9 cellular contexts compared by ENCODE assay signal in the genomic region with DNA sequence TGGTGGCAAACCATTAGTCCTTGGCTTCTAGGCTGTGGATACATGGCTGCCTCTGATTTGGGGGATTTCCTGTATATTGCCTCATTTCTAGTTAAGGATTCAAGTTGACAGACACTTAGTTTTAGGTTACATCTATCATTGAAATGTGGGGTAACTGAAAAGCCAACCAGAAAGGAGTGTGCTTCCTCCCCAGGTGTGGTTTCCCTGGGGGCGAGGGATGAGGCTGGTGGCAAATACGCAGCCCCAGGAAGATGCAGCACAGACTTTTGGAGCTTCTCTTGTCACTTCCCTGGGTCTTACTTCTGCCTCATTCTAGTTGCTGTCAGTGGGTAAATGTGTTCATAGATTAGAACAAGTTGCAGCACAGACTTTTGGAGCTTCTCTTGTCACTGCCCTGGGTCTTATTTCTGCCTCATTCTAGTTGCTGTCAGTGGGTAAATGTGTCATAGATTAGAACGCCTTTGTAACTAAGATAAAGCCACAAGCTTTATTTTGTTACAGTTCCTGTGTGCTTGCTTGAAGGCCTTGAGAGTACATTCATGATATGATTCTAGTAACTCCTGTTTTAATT.
DNase-seq lines count a peak whose midpoint lies in the region; ATAC-seq and TF ChIP-seq lines count a peak whose summit lies in the region.
"Had no signal": no experiment of that assay in that cellular context is flagged by ENCODE, and none has a peak within 500 bp of the region (broad histone marks: within the 10 kb centered on the region; RNA-seq: fewer than 3 reads in every experiment).

No MANE protein-coding gene starts in this region.

- TF ChIP-seq CTCF in DND-41 (IDR thresholded peaks at IDR 0.05; ENCODE audit: borderline replicate concordance, extremely low read depth, low read length, poor library complexity, severe bottlenecking): no peak
- no peak for TF ChIP-seq CTCF in body of pancreas (IDR thresholded peaks at IDR 0.05)
- no peak for TF ChIP-seq CTCF in osteoblast (IDR thresholded peaks at IDR 0.05; ENCODE audit: extremely low read depth, low read depth, low read length)

- ATAC-seq in DND-41 (ENCODE audit: insufficient read depth, low read depth) (peak; percentile 68), body of pancreas (peak; percentile 55), HG03196 (IDR thresholded peaks at IDR 0.05; ENCODE audit: unreplicated experiment) (no peak)

- peaks cover 6% of the 10 kb centered on the region for H3K9me3 Mint-ChIP-seq in T-helper 1 cell treated with Interleukin-12 subunit alpha and Interleukin-12 subunit beta and Interleukin-4 antibody, amounts not matched to agents 30 μg/mL and 1 μg/mL, for 36 hours

- H3K4me2 ChIP-seq in DND-41 (ENCODE audit: insufficient read depth, low read length) (no peak overlapping the region), osteoblast (ENCODE audit: insufficient read depth, low read length) (no peak overlapping the region)

- H3K9ac ChIP-seq in DND-41 (ENCODE audit: low read depth, low read length): no peak overlapping the region

- no peak overlapping the region for H3K4me3 ChIP-seq in DND-41 (ENCODE audit: low read depth in 1 of 2, low read length in 2 of 2)
- no peak overlapping the region for H3K4me3 ChIP-seq in body of pancreas
- no peak overlapping the region for H3K4me3 ChIP-seq in osteoblast (ENCODE audit: insufficient read depth, low read length)

- peaks cover 60% of the 10 kb centered on the region for H3K4me1 Mint-ChIP-seq in T-helper 1 cell treated with Interleukin-12 subunit alpha and Interleukin-12 subunit beta and Interleukin-4 antibody, amounts not matched to agents 30 μg/mL and 1 μg/mL, for 36 hours (ENCODE audit: low read depth)

- H3K9me3 ChIP-seq in DND-41 (ENCODE audit: insufficient read depth, low read length, severe bottlenecking) (no peaks in the 10 kb centered on the region), body of pancreas (no peaks in the 10 kb centered on the region), osteoblast (ENCODE audit: low read depth, low read length) (no peaks in the 10 kb centered on the region)

- H4K20me1 ChIP-seq in DND-41 (ENCODE audit: insufficient read depth, low read length) (no peaks in the 10 kb centered on the region), osteoblast (ENCODE audit: insufficient read depth, low read length) (peaks cover 2% of the 10 kb centered on the region)

- 61% methylated on average over 3 of the region's 3 CpGs for WGBS in body of pancreas, 2 donors

- H3K27ac ChIP-seq in DND-41 (ENCODE audit: low read length): no peak overlapping the region
- H3K27ac ChIP-seq in body of pancreas: peak overlapping the region; percentile 28 to 65 (median 42)
- H3K27ac ChIP-seq in osteoblast (ENCODE audit: low read depth, low read length): peak overlapping the region; percentile 68

- intact Hi-C loops in body of pancreas (cut with DNase I): no loop called here

- peaks cover 12% of the 10 kb centered on the region for H3K4me1 ChIP-seq in DND-41 (ENCODE audit: insufficient read depth, low read length)
- peaks cover 33% of the 10 kb centered on the region for H3K4me1 ChIP-seq in body of pancreas
- peaks cover 35% of the 10 kb centered on the region for H3K4me1 ChIP-seq in osteoblast (ENCODE audit: insufficient read depth, low read length)

- H2AFZ ChIP-seq in DND-41 (ENCODE audit: low read depth, low read length): no peak overlapping the region
- no peak overlapping the region for H2AFZ ChIP-seq in osteoblast (ENCODE audit: low read length)

- DNase-seq in DND-41: peak; percentile 34
- no peak for DNase-seq in body of pancreas
- no peak for DNase-seq in osteoblast (ENCODE audit: insufficient read length, low spot score, missing footprints)
- no peak for DNase-seq in SW 1271 (lab: John Stamatoyannopoulos, UW)
- DNase-seq in NCI-H2081 treated with DMSO at 0.1 percent for 48 hours (lab: John Stamatoyannopoulos, UW): no peak
- DNase-seq in DMS79 (lab: John Stamatoyannopoulos, UW): no peak
- DNase-seq: activated B cell treated with CpG ODN at 0.5 μM for 24 hours had no signal

- no peak for TF ChIP-seq POLR2A in body of pancreas (IDR thresholded peaks at IDR 0.05)

- no peaks in the 10 kb centered on the region for H3K27me3 Mint-ChIP-seq in T-helper 1 cell treated with Interleukin-12 subunit alpha and Interleukin-12 subunit beta and Interleukin-4 antibody, amounts not matched to agents 30 μg/mL and 1 μg/mL, for 36 hours (ENCODE audit: low read depth)
- H3K27me3 Mint-ChIP-seq: activated B cell treated with CpG ODN at 0.5 μM for 24 hours had no signal

- H3K27me3 ChIP-seq in DND-41 (ENCODE audit: insufficient read depth, low read length, poor library complexity) (no peaks in the 10 kb centered on the region), body of pancreas (no peaks in the 10 kb centered on the region), osteoblast (ENCODE audit: insufficient read depth, low read length) (no peaks in the 10 kb centered on the region)

- no peaks in the 10 kb centered on the region for H3K36me3 ChIP-seq in DND-41 (ENCODE audit: insufficient read depth, low read length)
- H3K36me3 ChIP-seq in body of pancreas (replicated peaks in 1 of 2; ENCODE audit: insufficient read depth in 1 of 2, low read depth in 2 of 2): no peaks in the 10 kb centered on the region
- H3K36me3 ChIP-seq in osteoblast (ENCODE audit: insufficient read depth, low read length): peaks cover 4% of the 10 kb centered on the region

- peaks cover 17% of the 10 kb centered on the region for H3K36me3 Mint-ChIP-seq in T-helper 1 cell treated with Interleukin-12 subunit alpha and Interleukin-12 subunit beta and Interleukin-4 antibody, amounts not matched to agents 30 μg/mL and 1 μg/mL, for 36 hours (ENCODE audit: low read depth)

- H3K4me3 Mint-ChIP-seq in T-helper 1 cell treated with Interleukin-12 subunit alpha and Interleukin-12 subunit beta and Interleukin-4 antibody, amounts not matched to agents 30 μg/mL and 1 μg/mL, for 36 hours: peak overlapping the region; percentile 55
- H3K4me3 Mint-ChIP-seq: activated B cell treated with CpG ODN at 0.5 μM for 24 hours had no signal

- peak overlapping the region; percentile 97 for H3K27ac Mint-ChIP-seq in T-helper 1 cell treated with Interleukin-12 subunit alpha and Interleukin-12 subunit beta and Interleukin-4 antibody, amounts not matched to agents 30 μg/mL and 1 μg/mL, for 36 hours
- H3K27ac Mint-ChIP-seq: activated B cell treated with CpG ODN at 0.5 μM for 24 hours had no signal

- H3K79me2 ChIP-seq in DND-41 (ENCODE audit: insufficient read depth, low read length) (no peaks in the 10 kb centered on the region), osteoblast (ENCODE audit: insufficient read depth, low read length) (no peaks in the 10 kb centered on the region)
